1 cellular context compared by ENCODE assay signal in genomic region chr6:26233608-26234420, GRCh38.
A peak's percentile ranks its signal among the peaks of the same experiment; 100 is the strongest.
TF ChIP-seq lines count a peak whose summit lies in the region.

No MANE protein-coding gene starts in this region.

TF ChIP-seq in K562, 482 proteins besides CTCF, POLR2A, EP300 and RAD21 (continued from another document and continues in another):
- no peak for TF ChIP-seq ZBTB26 (CRISPR knock-in tag; IDR thresholded peaks at IDR 0.05)
- 0 out of 2 replicates have a peak, but pooled peaks have one; percentile 36 for TF ChIP-seq ILF3 (IDR thresholded peaks at IDR 0.05; ENCODE audit: borderline replicate concordance)
- no peak for TF ChIP-seq NR0B1 (IDR thresholded peaks at IDR 0.05; ENCODE audit: partially characterized antibody)
- TF ChIP-seq YY1 (IDR thresholded peaks at IDR 0.05; ENCODE audit: borderline replicate concordance in 1 of 3, control insufficient read depth in 1 of 3, extremely low read depth in 1 of 3, insufficient read depth in 3 of 3, insufficient read length in 1 of 3, insufficient replicate concordance in 2 of 3, low read depth in 1 of 3, low read length in 2 of 3): no peak
- no peak for TF ChIP-seq HDAC6 (IDR thresholded peaks at IDR 0.05; ENCODE audit: low read depth, low read length)
- peak; percentile 37 for TF ChIP-seq GABPA (tag; conservative IDR thresholded peaks at IDR 0.05; ENCODE audit: low read depth)
- peak; percentile 81 for TF ChIP-seq ZNF592 (IDR thresholded peaks at IDR 0.05)
- TF ChIP-seq SPI1 (IDR thresholded peaks at IDR 0.05; ENCODE audit: borderline replicate concordance, low read depth, low read length): no peak
- TF ChIP-seq IFI16 (CRISPR knock-in tag; IDR thresholded peaks at IDR 0.05): no peak
- TF ChIP-seq EGR1 (conservative IDR thresholded peaks at IDR 0.05): peak; percentile 22; the same call in 1 of the 2 replicates
- TF ChIP-seq HLTF (IDR thresholded peaks at IDR 0.05): no peak
- no peak for TF ChIP-seq SREBF2 (CRISPR knock-in tag; IDR thresholded peaks at IDR 0.05)
- TF ChIP-seq ZFP36 (IDR thresholded peaks at IDR 0.05; ENCODE audit: low read depth, low read length, partially characterized antibody): no peak
- TF ChIP-seq ERF (CRISPR knock-in tag; IDR thresholded peaks at IDR 0.05): peak; percentile 81; the same call in 1 of the 2 replicates
- no peak for TF ChIP-seq PHB (CRISPR knock-in tag; IDR thresholded peaks at IDR 0.05)
- peak in 1 of 2 experiments; percentile 16; a peak in 1 of 4 replicates for TF ChIP-seq SIN3A (IDR thresholded peaks at IDR 0.05; ENCODE audit: borderline replicate concordance in 2 of 2, control insufficient read depth in 1 of 2, low read depth in 2 of 2, low read length in 2 of 2)
- TF ChIP-seq ZSCAN32 (CRISPR knock-in tag; IDR thresholded peaks at IDR 0.05): peak; percentile 3; the same call in 1 of the 2 replicates
- no peak for TF ChIP-seq HDAC3 (IDR thresholded peaks at IDR 0.05; ENCODE audit: borderline replicate concordance, partially characterized antibody)
- no peak; the same call in 1 of the 2 replicates for TF ChIP-seq ZNF445 (CRISPR knock-in tag; IDR thresholded peaks at IDR 0.05; ENCODE audit: low read depth)
- no peak for TF ChIP-seq HDGF (IDR thresholded peaks at IDR 0.05)
- TF ChIP-seq NCOA1 (IDR thresholded peaks at IDR 0.05; ENCODE audit: low read depth): no peak
- TF ChIP-seq ZNF3 (CRISPR knock-in tag; IDR thresholded peaks at IDR 0.05): no peak
- TF ChIP-seq ZNF224 (CRISPR knock-in tag; IDR thresholded peaks at IDR 0.05): no peak
- TF ChIP-seq JUND (IDR thresholded peaks at IDR 0.05; ENCODE audit: borderline replicate concordance, low read depth, low read length): no peak
- TF ChIP-seq JUND (tag; IDR thresholded peaks at IDR 0.05; ENCODE audit: borderline replicate concordance, low read depth, low read length): no peak
- TF ChIP-seq SNIP1 (IDR thresholded peaks at IDR 0.05; ENCODE audit: low read depth): no peak
- no peak for TF ChIP-seq PCBP2 (IDR thresholded peaks at IDR 0.05; ENCODE audit: low read depth, low read length, poor library complexity, severe bottlenecking)
- peak; percentile 81 for TF ChIP-seq ETV1 (tag; conservative IDR thresholded peaks at IDR 0.05; ENCODE audit: low read depth)
- no peak for TF ChIP-seq IRF1 (CRISPR knock-in tag; IDR thresholded peaks at IDR 0.05; ENCODE audit: borderline replicate concordance)
- TF ChIP-seq THRA (IDR thresholded peaks at IDR 0.05): no peak
- no peak for TF ChIP-seq ATF2 (CRISPR knock-in tag; IDR thresholded peaks at IDR 0.05)
- TF ChIP-seq MBD2 (IDR thresholded peaks at IDR 0.05; ENCODE audit: borderline replicate concordance, low read depth): peak; percentile 46; the same call in 1 of the 2 replicates
- no peak for TF ChIP-seq FOXK2 (conservative IDR thresholded peaks at IDR 0.05 in 1 of 2, IDR thresholded peaks at IDR 0.05 in 1 of 2; ENCODE audit: low read depth in 2 of 2)
- peak; percentile 36; the same call in 1 of the 2 replicates for TF ChIP-seq ZKSCAN1 (IDR thresholded peaks at IDR 0.05; ENCODE audit: low read depth, low read length)
- TF ChIP-seq STAT6 (CRISPR knock-in tag; IDR thresholded peaks at IDR 0.05): no peak
- TF ChIP-seq FOXM1 (IDR thresholded peaks at IDR 0.05; ENCODE audit: low read depth): peak; percentile 36; the same call in 1 of the 2 replicates
- no peak; the same call in 1 of the 2 replicates for TF ChIP-seq FOXM1 (CRISPR knock-in tag; IDR thresholded peaks at IDR 0.05; ENCODE audit: low read depth)
- no peak for TF ChIP-seq EZH2 (IDR thresholded peaks at IDR 0.05; ENCODE audit: borderline replicate concordance, low read depth, low read length)
- TF ChIP-seq MAX (CRISPR knock-in tag; IDR thresholded peaks at IDR 0.05): no peak; the same call in 1 of the 2 replicates
- TF ChIP-seq ARID3A (IDR thresholded peaks at IDR 0.05; ENCODE audit: borderline replicate concordance, low read depth, low read length): no peak
- TF ChIP-seq E4F1 (CRISPR knock-in tag; IDR thresholded peaks at IDR 0.05; ENCODE audit: borderline replicate concordance): no peak
- TF ChIP-seq ZNF586 (CRISPR knock-in tag; conservative IDR thresholded peaks at IDR 0.05): no peak
- no peak for TF ChIP-seq FOXJ3 (CRISPR knock-in tag; IDR thresholded peaks at IDR 0.05)
- TF ChIP-seq KLF13 (tag; IDR thresholded peaks at IDR 0.05; ENCODE audit: borderline replicate concordance, low read depth): no peak
- no peak for TF ChIP-seq MED1 (CRISPR knock-in tag; IDR thresholded peaks at IDR 0.05; ENCODE audit: borderline replicate concordance)
- no peak for TF ChIP-seq TCF15 (CRISPR knock-in tag; IDR thresholded peaks at IDR 0.05)
- TF ChIP-seq YBX1 (IDR thresholded peaks at IDR 0.05): no peak
- no peak for TF ChIP-seq SAFB (IDR thresholded peaks at IDR 0.05; ENCODE audit: borderline replicate concordance, low read depth, low read length)
